Comparison of ENCODE assay signal across 21 cellular contexts in genomic region chr7:49638166-49638565, GRCh38.
A peak's percentile ranks its signal among the peaks of the same experiment; 100 is the strongest.
DNase-seq lines count a peak whose midpoint lies in the region; ATAC-seq and TF ChIP-seq lines count a peak whose summit lies in the region.
"Had no signal": no experiment of that assay in that cellular context is flagged by ENCODE, and none has a peak within 500 bp of the region (broad histone marks: within the 10 kb centered on the region; RNA-seq: fewer than 3 reads in every experiment).

No MANE protein-coding gene starts in this region.

- no peaks in the 10 kb centered on the region for H3F3A ChIP-seq in MM.1S (ENCODE audit: insufficient read depth, low read length)

- H3K27ac ChIP-seq in right atrium auricular region (peak overlapping the region in 1 of 2 donors; percentile 60), MM.1S (ENCODE audit: low read length) (no peak overlapping the region)

- H3K4me3 ChIP-seq in BE2C (ENCODE audit: low read depth, low read length) = no peak overlapping the region
- H3K4me3 ChIP-seq in right atrium auricular region = no peak overlapping the region
- no peak overlapping the region for H3K4me3 ChIP-seq in MM.1S (ENCODE audit: low read length)
- H3K4me3 ChIP-seq: lung had no signal

- H3K27me3 ChIP-seq in BE2C = no peaks in the 10 kb centered on the region
- H3K27me3 ChIP-seq in right atrium auricular region = no peaks in the 10 kb centered on the region
- no peaks in the 10 kb centered on the region for H3K27me3 ChIP-seq in MM.1S (replicated peaks; ENCODE audit: insufficient read depth, low read length)

- no peaks in the 10 kb centered on the region for H4K20me1 ChIP-seq in MM.1S (ENCODE audit: insufficient read depth, low read length)

- H3K9me2 ChIP-seq in MM.1S (replicated peaks; ENCODE audit: insufficient read depth, low read length) = no peaks in the 10 kb centered on the region

- H3K9me3 ChIP-seq in BE2C (no peaks in the 10 kb centered on the region), right atrium auricular region (no peaks in the 10 kb centered on the region), MM.1S (replicated peaks; ENCODE audit: insufficient read depth, low read length) (no peaks in the 10 kb centered on the region)

- H2AFZ ChIP-seq in MM.1S (ENCODE audit: low read length) = no peak overlapping the region

- no peaks in the 10 kb centered on the region for H3K36me3 ChIP-seq in BE2C
- H3K36me3 ChIP-seq in right atrium auricular region = no peaks in the 10 kb centered on the region
- no peaks in the 10 kb centered on the region for H3K36me3 ChIP-seq in MM.1S (replicated peaks; ENCODE audit: insufficient read depth, low read length)

- no peak for DNase-seq in BE2C
- no peak for DNase-seq in GM20000 (ENCODE audit: low spot score)
- DNase-seq in OCI-M1 (lab: John Stamatoyannopoulos, UW) = peak; percentile 1
- DNase-seq in right atrium auricular region (ENCODE audit: low spot score) = peak; percentile 61
- no peak for DNase-seq in NCI-H69 (lab: John Stamatoyannopoulos, UW)
- DNase-seq in MM.1S = no peak
- DNase-seq in NCI-H748 (lab: John Stamatoyannopoulos, UW; ENCODE audit: unreplicated experiment) = no peak
- DNase-seq: activated CD4-positive, alpha-beta memory T cell treated with anti-CD3 and anti-CD28 coated beads for 36 hours; activated naive CD4-positive, alpha-beta T cell treated with anti-CD3 and anti-CD28 coated beads, Interleukin-2, amount 10 ng/mL, durations not matched to agents 7 days and 5 days; activated T-cell treated with anti-CD3 and anti-CD28 coated beads, Interleukin-2, amount 50 U/mL, for 1 hour; anterior cingulate cortex; CD4-positive, CD25-positive, alpha-beta regulatory T cell; DMS79; effector CD4-positive, alpha-beta T cell; immature natural killer cell; NCI-H146; NCI-H2227 treated with DMSO at 0.1 percent for 48 hours; SHP77; stimulated activated CD4-positive, alpha-beta T cell treated with anti-CD3 and anti-CD28 coated beads, Interleukin-15, amount 100 ng/mL, for 24 hours had no signal

- no peak overlapping the region for H3K4me2 ChIP-seq in MM.1S (ENCODE audit: low read depth, low read length)

- TF ChIP-seq CTCF in BE2C (IDR thresholded peaks at IDR 0.05; ENCODE audit: low read depth, low read length) (0 out of 2 replicates have a peak, but pooled peaks have one; percentile 8), GM20000 (IDR thresholded peaks at IDR 0.05; ENCODE audit: extremely low read depth, missing control alignments) (peak; percentile 10), right atrium auricular region (IDR thresholded peaks at IDR 0.05) (peak in 1 of 2 donors; percentile 6), MM.1S (IDR thresholded peaks at IDR 0.05; ENCODE audit: low read length) (no peak)

- H3K4me1 ChIP-seq in BE2C = no peaks in the 10 kb centered on the region
- H3K4me1 ChIP-seq in right atrium auricular region = peaks cover 0 to 9% of the 10 kb centered on the region in 2 donors
- H3K4me1 ChIP-seq in MM.1S (ENCODE audit: low read length) = no peaks in the 10 kb centered on the region

- H3K79me2 ChIP-seq in MM.1S (ENCODE audit: low read length) = no peaks in the 10 kb centered on the region

- no peak for ATAC-seq in GM21447 (IDR thresholded peaks at IDR 0.05; ENCODE audit: unreplicated experiment)

- no peak overlapping the region for H3K9ac ChIP-seq in MM.1S (ENCODE audit: low read length)

Comparison
In these comparisons a context has a peak if more than half of its experiments do, and no peak if none do; other contexts are left out.
1. DNase-seq: peak in OCI-M1 (single experiment) and right atrium auricular region (single experiment); none in BE2C (single experiment), GM20000 (single experiment), NCI-H69 (single experiment), MM.1S (single experiment) and NCI-H748 (single experiment).